In the genomic region with DNA sequence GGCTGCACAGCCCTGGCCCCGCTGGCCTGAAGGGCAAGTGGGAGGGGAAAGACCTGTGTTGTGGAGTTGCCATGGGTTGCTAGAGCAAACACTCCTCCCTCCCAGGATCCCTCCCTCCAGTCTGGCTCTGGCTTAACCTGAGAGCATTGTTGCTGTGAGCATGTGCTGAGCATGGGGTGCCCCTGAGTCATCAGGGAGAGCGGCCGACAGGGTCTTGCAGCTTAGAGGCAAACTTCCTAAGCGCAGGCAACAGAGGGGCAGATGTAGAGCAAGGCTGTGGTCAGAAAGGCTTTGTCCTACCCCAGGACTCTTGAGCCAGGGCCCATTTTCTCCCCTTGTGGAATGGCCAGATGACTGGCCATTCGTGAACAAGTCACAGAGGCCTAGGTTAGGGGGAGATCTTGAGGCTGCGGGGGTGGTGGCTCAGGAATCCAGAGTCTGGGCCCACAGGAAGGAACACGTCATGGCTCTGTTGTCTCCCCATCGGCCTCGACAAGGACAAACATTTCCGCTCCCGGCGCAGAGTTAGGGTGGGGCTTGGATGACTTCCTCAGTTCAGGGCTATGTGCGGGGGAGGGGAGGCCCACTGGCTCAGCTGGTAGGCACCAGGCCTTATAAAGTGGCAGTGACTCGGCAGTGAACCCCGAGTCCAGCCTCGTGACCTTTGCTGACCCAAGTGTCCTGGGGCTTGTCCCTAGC, we compare ENCODE assay signal across 8 cellular contexts. TPM values are rescaled to one million over a fixed set of nuclear protein-coding genes. Genes with fewer than 3 reads are reported as not detected.
A peak's percentile ranks its signal among the peaks of the same experiment; 100 is the strongest.
DNase-seq lines count a peak whose midpoint lies in the region; ATAC-seq, FAIRE-seq and TF ChIP-seq lines count a peak whose summit lies in the region.

No MANE protein-coding gene starts in this region.

- H3K56ac ChIP-seq in H1 (replicated peaks; ENCODE audit: insufficient read length, low read depth, low read length): no peak overlapping the region

- peak overlapping the region; percentile 99 for H2BK20ac ChIP-seq in H1 (ENCODE audit: low read length)

- H3K27ac ChIP-seq in H1 (ENCODE audit: low read depth, low read length): peak overlapping the region; percentile 96

- no peaks in the 10 kb centered on the region for H3K23me2 ChIP-seq in H1 (ENCODE audit: low read depth, low read length)

- H3K9ac ChIP-seq in H1 (replicated peaks in 1 of 4; ENCODE audit: extremely low read depth in 1 of 4, low read depth in 3 of 4, low read length in 3 of 4): peak overlapping the region in 3 of 4 experiments; percentile 42 to 80 (median 74); a peak in 4 of 7 replicates

- H3K4me3 Mint-ChIP-seq in activated CD8-positive, alpha-beta memory T cell treated with anti-CD3 and anti-CD28 coated beads, Interleukin-2, amount 10 ng/mL, durations not matched to agents 7 days and 5 days: peak overlapping the region; percentile 64

- no peak overlapping the region for H3K23ac ChIP-seq in H1 (ENCODE audit: insufficient read length)

- POLR2A ChIA-PET in H1 (lab: Charles Lee; ENCODE audit: partially characterized antibody): interaction anchor here (0.6 to 19.2 kb wide), 18 partner anchors 8 to 527 kb away, joined by 3 to 547 read pairs (median 11); a partner anchor contains a TSS

- peak overlapping the region; percentile 97 for H2AK5ac ChIP-seq in H1 (ENCODE audit: low read depth, low read length)

- no peaks in the 10 kb centered on the region for H3K9me3 ChIP-seq in H1 (ENCODE audit: insufficient read depth in 2 of 2, low read depth in 1 of 2, low read length in 1 of 2)

- peak overlapping the region; percentile 56 to 58 for H3K4me2 ChIP-seq in H1 (ENCODE audit: insufficient read depth in 1 of 2, low read depth in 2 of 2, low read length in 2 of 2)

- H4K20me1 ChIP-seq in H1 (replicated peaks in 1 of 2; ENCODE audit: control insufficient read depth in 1 of 2, insufficient read depth in 2 of 2, low read length in 2 of 2): no peaks in the 10 kb centered on the region

- H3K36me3 ChIP-seq in H1 (ENCODE audit: control insufficient read depth in 2 of 4, insufficient read depth in 4 of 4, low read length in 3 of 4): peaks cover 0 to 16% (median 6%) of the 10 kb centered on the region in 4 experiments; a peak in 5 of 8 replicates

- no peak for TF ChIP-seq RAD21 in H1 (IDR thresholded peaks at IDR 0.05 in 1 of 2, conservative IDR thresholded peaks at IDR 0.05 in 1 of 2; ENCODE audit: low read depth in 2 of 2, low read length in 2 of 2)

- peak overlapping the region; percentile 98 for H2BK5ac ChIP-seq in H1 (ENCODE audit: low read depth, low read length)

- peak overlapping the region; percentile 99 for H3K27ac Mint-ChIP-seq in activated CD8-positive, alpha-beta memory T cell treated with anti-CD3 and anti-CD28 coated beads, Interleukin-2, amount 10 ng/mL, durations not matched to agents 7 days and 5 days

- H3K18ac ChIP-seq in H1 (ENCODE audit: extremely low read depth, low read length): peak overlapping the region; percentile 84

- peaks cover 69% of the 10 kb centered on the region for H3K4me1 Mint-ChIP-seq in activated CD8-positive, alpha-beta memory T cell treated with anti-CD3 and anti-CD28 coated beads, Interleukin-2, amount 10 ng/mL, durations not matched to agents 7 days and 5 days

- H2AFZ ChIP-seq in H1 (ENCODE audit: low read length): no peak overlapping the region

- CTCF ChIA-PET in activated CD8-positive, alpha-beta memory T cell treated with anti-CD3 and anti-CD28 coated beads, Interleukin-2, amount 10 ng/mL, durations not matched to agents 7 days and 5 days (lab: Charles Lee): interaction anchor here (1.1 to 5.2 kb wide), 6 partner anchors 8 to 78 kb away, joined by 4 to 60 read pairs (median 8); a partner anchor contains a TSS
- CTCF ChIA-PET in H1 (lab: Charles Lee; ENCODE audit: partially characterized antibody): interaction anchor here (0.5 to 5.4 kb wide), 12 partner anchors 11 to 84 kb away, joined by 3 to 37 read pairs (median 10); a partner anchor contains a TSS

- no peak for TF ChIP-seq CTCF in H1 (IDR thresholded peaks at IDR 0.05; ENCODE audit: control extremely low read depth in 1 of 3, insufficient read depth in 1 of 3, low read depth in 1 of 3, low read length in 3 of 3)

- no peaks in the 10 kb centered on the region for H3K79me1 ChIP-seq in H1 (ENCODE audit: low read depth, low read length)

- H3K14ac ChIP-seq in H1 (ENCODE audit: insufficient read length): no peak overlapping the region

- no peaks in the 10 kb centered on the region for H3K79me2 ChIP-seq in H1 (ENCODE audit: control insufficient read depth in 1 of 2, insufficient read depth in 2 of 2, low read length in 2 of 2)

- peak overlapping the region; percentile 84; the same call in 1 of the 2 replicates for H4K8ac ChIP-seq in H1 (ENCODE audit: extremely low read depth, insufficient read depth, low read length)

- peaks cover 10 to 37% (median 28%) of the 10 kb centered on the region in 4 experiments for H3K4me1 ChIP-seq in H1 (replicated peaks in 1 of 4; ENCODE audit: control insufficient read depth in 3 of 4, insufficient read depth in 4 of 4, low read length in 3 of 4)

- H3K4me3 ChIP-seq in H1 (ENCODE audit: extremely low read depth in 1 of 4, insufficient read depth in 2 of 4, low read depth in 3 of 4, low read length in 4 of 4): peak overlapping the region in 2 of 4 experiments; percentile 5 to 37; a peak in 3 of 8 replicates

- H3K36me3 Mint-ChIP-seq in activated CD8-positive, alpha-beta memory T cell treated with anti-CD3 and anti-CD28 coated beads, Interleukin-2, amount 10 ng/mL, durations not matched to agents 7 days and 5 days: peaks cover 30% of the 10 kb centered on the region

- peak; percentile 36 to 89; a peak in 2 of 3 replicates for TF ChIP-seq EP300 in H1 (IDR thresholded peaks at IDR 0.05; ENCODE audit: borderline replicate concordance in 1 of 2, low read depth in 2 of 2, low read length in 2 of 2)

- H3K9me3 Mint-ChIP-seq in activated CD8-positive, alpha-beta memory T cell treated with anti-CD3 and anti-CD28 coated beads, Interleukin-2, amount 10 ng/mL, durations not matched to agents 7 days and 5 days (ENCODE audit: low read depth): no peaks in the 10 kb centered on the region

- ATAC-seq in HG02678 (IDR thresholded peaks at IDR 0.05; ENCODE audit: unreplicated experiment): peak; percentile 32
- ATAC-seq in activated CD8-positive, alpha-beta memory T cell treated with anti-CD3 and anti-CD28 coated beads, Interleukin-2, amount 10 ng/mL, durations not matched to agents 7 days and 5 days: peak; percentile 56

- H2BK15ac ChIP-seq in H1 (ENCODE audit: low read length): peak overlapping the region; percentile 100; the same call in 1 of the 2 replicates

- H2BK12ac ChIP-seq in H1 (ENCODE audit: low read depth, low read length): peak overlapping the region; percentile 100

- H3K4ac ChIP-seq in H1 (replicated peaks; ENCODE audit: insufficient read length, low read depth, low read length): peak overlapping the region; percentile 71

- FAIRE-seq in H1 (lab: Jason Lieb, UNC): peak; percentile 63

- H3K27me3 Mint-ChIP-seq in activated CD8-positive, alpha-beta memory T cell treated with anti-CD3 and anti-CD28 coated beads, Interleukin-2, amount 10 ng/mL, durations not matched to agents 7 days and 5 days: no peaks in the 10 kb centered on the region

- peak overlapping the region; percentile 71 for H2BK120ac ChIP-seq in H1 (replicated peaks; ENCODE audit: low read depth, low read length)

- DNase-seq in ELF-1 (ENCODE audit: low read depth, low spot score) (peak; percentile 98), NOMO-1 (lab: John Stamatoyannopoulos, UW; ENCODE audit: unreplicated experiment in 2 of 2) (peak; percentile 92 to 96), H1 (ENCODE audit: low read depth in 1 of 2, low spot score in 2 of 2) (peak in 1 of 2 experiments; percentile 89), lung microvascular endothelial cell (ENCODE audit: low read depth in 2 of 2) (peak; percentile 100), NCI-H345 treated with DMSO at 0.1 percent for 48 hours (lab: John Stamatoyannopoulos, UW; ENCODE audit: unreplicated experiment) (no peak)
- peak; percentile 97 for DNase-seq in activated CD8-positive, alpha-beta memory T cell treated with anti-CD3 and anti-CD28 coated beads, Interleukin-2, amount 10 ng/mL, durations not matched to agents 7 days and 5 days
- DNase-seq in stimulated activated CD4-positive, alpha-beta T cell treated with anti-CD3 and anti-CD28 coated beads, TNF-alpha, amount 100 ng/mL, for 48 hours (ENCODE audit: low read depth in 3 of 3): peak; percentile 83 to 88 (median 85)

- H3K27me3 ChIP-seq in H1 (replicated peaks in 1 of 4; ENCODE audit: control insufficient read depth in 3 of 4, extremely low read depth in 1 of 4, insufficient read depth in 3 of 4, low read length in 3 of 4): peaks cover 0 to 4% (median 1%) of the 10 kb centered on the region in 4 experiments; a peak in 4 of 7 replicates

- peak in 1 of 2 experiments; percentile 80; a peak in 2 of 3 replicates for TF ChIP-seq POLR2A in H1 (IDR thresholded peaks at IDR 0.05; ENCODE audit: control extremely low read depth in 1 of 2, low read depth in 2 of 2, low read length in 2 of 2)

- 56% methylated on average over 16 of the region's 16 CpGs; no CpG with 5 or more reads in 1 of the 2 experiments for WGBS in H1 (ENCODE audit: extremely low coverage in 1 of 2, insufficient coverage in 1 of 2, insufficient read length in 1 of 2, insufficient replicate concordance in 2 of 2, low coverage in 1 of 2, low lambda C conversion rate in 2 of 2, missing lambda C conversion rate in 1 of 2), 2 experiments

- H4K91ac ChIP-seq in H1 (replicated peaks; ENCODE audit: insufficient read length, low read length): peak overlapping the region; percentile 92

- H4K5ac ChIP-seq in H1 (ENCODE audit: insufficient read length, low read depth, low read length): peak overlapping the region; percentile 69

RNA-seq across cellular contexts. Expression of a gene that starts 0.4 kb away (rescaled TPM):
- total RNA-seq in activated CD8-positive, alpha-beta memory T cell treated with anti-CD3 and anti-CD28 coated beads, Interleukin-2, amount 10 ng/mL, durations not matched to agents 7 days and 5 days: 1 to 10 TPM in 1 of 2 experiments, under 1 TPM in 1; 0.40 to 1.3 TPM
- total RNA-seq in H1 (2021; fragmentation: NEBNext Ultra II Directional; extraction: Animal tissue kit (Norgen Biotek cat#: 25700)): not detected in 2 replicates
- 0.19 and 0.29 TPM in 2 replicates for polyA plus RNA-seq in H1 (2011; rRNA removed)
- 0.16 TPM for polyA plus RNA-seq in H1 (2011; cell fraction: cytosol; rRNA removed)
- polyA plus RNA-seq in H1 (2011; cell fraction: nucleus; rRNA removed): not detected
- polyA plus RNA-seq in H1 (2012, experiment 1 of 2): not detected in 4 replicates
- not detected for polyA plus RNA-seq in H1 (2012, experiment 2 of 2)
- not detected for polyA plus RNA-seq in H1 (2013, experiment 1 of 2)
- not detected for polyA plus RNA-seq in H1 (2013, experiment 2 of 2)
- not detected in 2 replicates for polyA minus RNA-seq in H1 (2011; rRNA and poly(A)+ RNA removed)
- not detected for polyA minus RNA-seq in H1 (2011; cell fraction: cytosol; rRNA and poly(A)+ RNA removed)
- 4.1 TPM for polyA minus RNA-seq in H1 (2011; cell fraction: nucleus; rRNA and poly(A)+ RNA removed)
- under 0.01 and 0.40 TPM in 2 replicates for total RNA-seq in lung microvascular endothelial cell

RNA-seq across cellular contexts. Expression of a gene that starts 0.8 kb away (rescaled TPM):
- 1 to 10 TPM; 3.7 to 4.5 TPM for total RNA-seq in activated CD8-positive, alpha-beta memory T cell treated with anti-CD3 and anti-CD28 coated beads, Interleukin-2, amount 10 ng/mL, durations not matched to agents 7 days and 5 days
- total RNA-seq in H1 (2021; fragmentation: NEBNext Ultra II Directional; extraction: Animal tissue kit (Norgen Biotek cat#: 25700)): 1.1 and 1.5 TPM in 2 replicates
- 1.1 and 1.6 TPM in 2 replicates for polyA plus RNA-seq in H1 (2011; rRNA removed)
- 0.80 TPM for polyA plus RNA-seq in H1 (2011; cell fraction: cytosol; rRNA removed)
- 3.9 TPM for polyA plus RNA-seq in H1 (2011; cell fraction: nucleus; rRNA removed)
- 0.54 to 1.00 TPM (median 0.66 TPM) in 4 replicates for polyA plus RNA-seq in H1 (2012, experiment 1 of 2)
- 0.52 TPM for polyA plus RNA-seq in H1 (2012, experiment 2 of 2)
- 1.4 TPM for polyA plus RNA-seq in H1 (2013, experiment 1 of 2)
- 1.1 TPM for polyA plus RNA-seq in H1 (2013, experiment 2 of 2)
- polyA minus RNA-seq in H1 (2011; rRNA and poly(A)+ RNA removed): 0.39 and 1.0 TPM in 2 replicates
- polyA minus RNA-seq in H1 (2011; cell fraction: cytosol; rRNA and poly(A)+ RNA removed): 1.1 TPM
- 2.0 TPM for polyA minus RNA-seq in H1 (2011; cell fraction: nucleus; rRNA and poly(A)+ RNA removed)
- total RNA-seq in lung microvascular endothelial cell: 4.4 and 6.0 TPM in 2 replicates

RNA-seq across cellular contexts. Expression of a gene that starts 7.3 kb away (rescaled TPM):
- 10 to 100 TPM; 43.1 to 48.9 TPM for total RNA-seq in activated CD8-positive, alpha-beta memory T cell treated with anti-CD3 and anti-CD28 coated beads, Interleukin-2, amount 10 ng/mL, durations not matched to agents 7 days and 5 days
- 7.9 and 9.7 TPM in 2 replicates for total RNA-seq in H1 (2021; fragmentation: NEBNext Ultra II Directional; extraction: Animal tissue kit (Norgen Biotek cat#: 25700))
- polyA plus RNA-seq in H1 (2011; rRNA removed): 12.3 and 21.9 TPM in 2 replicates
- polyA plus RNA-seq in H1 (2011; cell fraction: cytosol; rRNA removed): 10.6 TPM
- 64.2 TPM for polyA plus RNA-seq in H1 (2011; cell fraction: nucleus; rRNA removed)
- 4.9 to 9.1 TPM (median 8.2 TPM) in 4 replicates for polyA plus RNA-seq in H1 (2012, experiment 1 of 2)
- polyA plus RNA-seq in H1 (2012, experiment 2 of 2): 6.9 TPM
- polyA plus RNA-seq in H1 (2013, experiment 1 of 2): 7.1 TPM
- polyA plus RNA-seq in H1 (2013, experiment 2 of 2): 6.4 TPM
- 5.2 and 7.1 TPM in 2 replicates for polyA minus RNA-seq in H1 (2011; rRNA and poly(A)+ RNA removed)
- 3.7 TPM for polyA minus RNA-seq in H1 (2011; cell fraction: cytosol; rRNA and poly(A)+ RNA removed)
- 18.2 TPM for polyA minus RNA-seq in H1 (2011; cell fraction: nucleus; rRNA and poly(A)+ RNA removed)
- 10.0 and 22.4 TPM in 2 replicates for total RNA-seq in lung microvascular endothelial cell

RNA-seq across cellular contexts. Expression of a gene that starts 19.5 kb away (rescaled TPM):
- under 1 TPM; 0.73 to 0.79 TPM for total RNA-seq in activated CD8-positive, alpha-beta memory T cell treated with anti-CD3 and anti-CD28 coated beads, Interleukin-2, amount 10 ng/mL, durations not matched to agents 7 days and 5 days
- total RNA-seq in H1 (2021; fragmentation: NEBNext Ultra II Directional; extraction: Animal tissue kit (Norgen Biotek cat#: 25700)): 0.80 and 1.4 TPM in 2 replicates
- polyA plus RNA-seq in H1 (2011; rRNA removed): 0.76 and 0.86 TPM in 2 replicates
- polyA plus RNA-seq in H1 (2011; cell fraction: cytosol; rRNA removed): 1.1 TPM
- 1.6 TPM for polyA plus RNA-seq in H1 (2011; cell fraction: nucleus; rRNA removed)
- 1.1 to 1.7 TPM (median 1.3 TPM) in 4 replicates for polyA plus RNA-seq in H1 (2012, experiment 1 of 2)
- 0.97 TPM for polyA plus RNA-seq in H1 (2012, experiment 2 of 2)
- 0.95 TPM for polyA plus RNA-seq in H1 (2013, experiment 1 of 2)
- 0.72 TPM for polyA plus RNA-seq in H1 (2013, experiment 2 of 2)
- 0.24 and 0.25 TPM in 2 replicates for polyA minus RNA-seq in H1 (2011; rRNA and poly(A)+ RNA removed)
- polyA minus RNA-seq in H1 (2011; cell fraction: cytosol; rRNA and poly(A)+ RNA removed): not detected
- polyA minus RNA-seq in H1 (2011; cell fraction: nucleus; rRNA and poly(A)+ RNA removed): 0.90 TPM
- total RNA-seq in lung microvascular endothelial cell: under 0.01 TPM in 1 of 2 replicates, not detected in the other

RNA-seq across cellular contexts. Expression of a gene that starts 32.2 kb away (rescaled TPM):
- total RNA-seq in activated CD8-positive, alpha-beta memory T cell treated with anti-CD3 and anti-CD28 coated beads, Interleukin-2, amount 10 ng/mL, durations not matched to agents 7 days and 5 days: 1,000 to 10,000 TPM; 1,353 to 1,538 TPM
- total RNA-seq in H1 (2021; fragmentation: NEBNext Ultra II Directional; extraction: Animal tissue kit (Norgen Biotek cat#: 25700)): 2,387 and 2,407 TPM in 2 replicates
- 2,239 and 2,261 TPM in 2 replicates for polyA plus RNA-seq in H1 (2011; rRNA removed)
- polyA plus RNA-seq in H1 (2011; cell fraction: cytosol; rRNA removed): 3,193 TPM
- 1,937 TPM for polyA plus RNA-seq in H1 (2011; cell fraction: nucleus; rRNA removed)
- 2,656 to 3,207 TPM (median 2,890 TPM) in 4 replicates for polyA plus RNA-seq in H1 (2012, experiment 1 of 2)
- polyA plus RNA-seq in H1 (2012, experiment 2 of 2): 2,335 TPM
- 6,208 TPM for polyA plus RNA-seq in H1 (2013, experiment 1 of 2)
- 6,380 TPM for polyA plus RNA-seq in H1 (2013, experiment 2 of 2)
- 576 and 640 TPM in 2 replicates for polyA minus RNA-seq in H1 (2011; rRNA and poly(A)+ RNA removed)
- 767 TPM for polyA minus RNA-seq in H1 (2011; cell fraction: cytosol; rRNA and poly(A)+ RNA removed)
- polyA minus RNA-seq in H1 (2011; cell fraction: nucleus; rRNA and poly(A)+ RNA removed): 598 TPM
- total RNA-seq in lung microvascular endothelial cell: 1,295 and 1,557 TPM in 2 replicates
